ENCODE assay signal across 16 cellular contexts in genomic region chr3:14411988-14412387, GRCh38. TPM values are rescaled to one million over a fixed set of nuclear protein-coding genes. Genes with fewer than 3 reads are reported as not detected.
A peak's percentile ranks its signal among the peaks of the same experiment; 100 is the strongest.
DNase-seq lines count a peak whose midpoint lies in the region; ATAC-seq and TF ChIP-seq lines count a peak whose summit lies in the region.
"Had no signal": no experiment of that assay in that cellular context is flagged by ENCODE, and none has a peak within 500 bp of the region (broad histone marks: within the 10 kb centered on the region; RNA-seq: fewer than 3 reads in every experiment).

No MANE protein-coding gene starts in this region.

- H3K36me3 Mint-ChIP-seq in T-helper 17 cell (ENCODE audit: low read depth): peaks cover 4% of the 10 kb centered on the region

- TF ChIP-seq POLR2A in thyroid gland (IDR thresholded peaks at IDR 0.05) (no peak), stomach (IDR thresholded peaks at IDR 0.05) (no peak)

- no peak for TF ChIP-seq EP300 in stomach (IDR thresholded peaks at IDR 0.05)

- H3K4me3 Mint-ChIP-seq in T-helper 17 cell: no peak overlapping the region
- H3K4me3 Mint-ChIP-seq: nephron progenitor cell had no signal

- DNase-seq in NCI-H82 (lab: John Stamatoyannopoulos, UW) (peak; percentile 26), NCI-H82 treated with DMSO at 0.1 percent for 48 hours (lab: John Stamatoyannopoulos, UW; ENCODE audit: unreplicated experiment) (no peak), T-helper 17 cell (no peak), thyroid gland (no peak), stomach (no peak)
- DNase-seq: activated CD8-positive, alpha-beta memory T cell treated with anti-CD3 and anti-CD28 coated beads, Interleukin-2, amount 50 U/mL, for 4 hours; effector memory CD4-positive, alpha-beta T cell; glutamatergic neuron; NCI-H1048; nephron progenitor cell; tibial artery had no signal

- H3K27me3 Mint-ChIP-seq in T-helper 17 cell: no peaks in the 10 kb centered on the region

- H3K27me3 ChIP-seq in iPS-20b (ENCODE audit: insufficient read depth, low read length): no peaks in the 10 kb centered on the region
- H3K27me3 ChIP-seq in thyroid gland: no peaks in the 10 kb centered on the region
- no peaks in the 10 kb centered on the region for H3K27me3 ChIP-seq in stomach
- H3K27me3 ChIP-seq: tibial artery had no signal

- ATAC-seq in T-helper 17 cell: no peak
- no peak for ATAC-seq in GM18498 (IDR thresholded peaks at IDR 0.05; ENCODE audit: unreplicated experiment)
- no peak for ATAC-seq in HG03442 (IDR thresholded peaks at IDR 0.05; ENCODE audit: unreplicated experiment)
- ATAC-seq: left lobe of liver had no signal

- 84 to 85% methylated on average over 7 of the region's 7 CpGs for WGBS in thyroid gland, 2 donors
- WGBS in stomach, 5 donors: 93 to 95% (median 93%) methylated on average over 7 of the region's 7 CpGs

- peak overlapping the region; percentile 41 for H3K27ac Mint-ChIP-seq in T-helper 17 cell
- H3K27ac Mint-ChIP-seq: nephron progenitor cell had no signal

- TF ChIP-seq CTCF in thyroid gland (IDR thresholded peaks at IDR 0.05) (no peak), stomach (IDR thresholded peaks at IDR 0.05) (no peak)

- peak overlapping the region; percentile 15 for H3K27ac ChIP-seq in iPS-20b (ENCODE audit: low read length)
- H3K27ac ChIP-seq in thyroid gland: peak overlapping the region; percentile 74 to 93 (median 83)
- peak overlapping the region in 2 of 5 donors; percentile 71 to 79 for H3K27ac ChIP-seq in stomach
- H3K27ac ChIP-seq: tibial artery had no signal

- H3K4me3 ChIP-seq in iPS-20b (ENCODE audit: low read length) (no peak overlapping the region), thyroid gland (replicated peaks in 1 of 3) (no peak overlapping the region), stomach (no peak overlapping the region)
- H3K4me3 ChIP-seq: skin epidermis, tibial artery had no signal

- H3K36me3 ChIP-seq in iPS-20b (ENCODE audit: insufficient read depth, low read depth, low read length): peaks cover 27% of the 10 kb centered on the region
- peaks cover 0 to 4% of the 10 kb centered on the region in 2 donors for H3K36me3 ChIP-seq in thyroid gland
- H3K36me3 ChIP-seq in stomach: peaks cover 10 to 40% (median 23%) of the 10 kb centered on the region in 4 donors

- H3K4me1 ChIP-seq in iPS-20b (ENCODE audit: insufficient read depth, low read length): peaks cover 29% of the 10 kb centered on the region; the same call in 1 of the 2 replicates
- H3K4me1 ChIP-seq in thyroid gland: peaks cover 52 to 83% of the 10 kb centered on the region in 2 donors
- H3K4me1 ChIP-seq in stomach: peaks cover 14 to 62% (median 38%) of the 10 kb centered on the region in 4 donors

- H3K9me3 ChIP-seq in T-helper 17 cell (ENCODE audit: control insufficient read depth, low read length, poor library complexity, severe bottlenecking): no peaks in the 10 kb centered on the region
- H3K9me3 ChIP-seq in iPS-20b (ENCODE audit: insufficient read depth, low read depth, low read length): no peaks in the 10 kb centered on the region
- no peaks in the 10 kb centered on the region for H3K9me3 ChIP-seq in thyroid gland
- H3K9me3 ChIP-seq in stomach: no peaks in the 10 kb centered on the region
- H3K9me3 ChIP-seq: tibial artery had no signal

- H3K4me1 Mint-ChIP-seq in T-helper 17 cell: peaks cover 26% of the 10 kb centered on the region

- intact Hi-C loops in thyroid gland (cut with DNase I): no loop called here
- intact Hi-C loops in stomach (cut with DNase I; ENCODE audit: low total_unique reads): no loop called here

- H3K9ac ChIP-seq in iPS-20b (ENCODE audit: low read depth, low read length): peak overlapping the region; percentile 3; the same call in 1 of the 2 replicates

RNA-seq across cellular contexts. Expression of gene SLC6A6, which starts 9.6 kb away (rescaled TPM):
- total RNA-seq in T-helper 17 cell (10 to 100 TPM; 51.8 to 68.6 TPM), thyroid gland (10 to 100 TPM; 42.7 to 98.0 (median 72.5) TPM), stomach (10 to 100 TPM; 15.6 to 36.7 (median 28.0) TPM)
- 1 to 10 TPM; 3.0 to 6.8 (median 4.9) TPM for polyA plus RNA-seq in stomach
